Comparison of ENCODE assay signal across 11 cellular contexts in genomic region chr6:14513726-14514125, GRCh38.
DNase-seq lines count a peak whose midpoint lies in the region; ATAC-seq, FAIRE-seq and TF ChIP-seq lines count a peak whose summit lies in the region.
"Had no signal": no experiment of that assay in that cellular context is flagged by ENCODE, and none has a peak within 500 bp of the region (broad histone marks: within the 10 kb centered on the region; RNA-seq: fewer than 3 reads in every experiment).

No MANE protein-coding gene starts in this region.

- H4K5ac ChIP-seq in mesendoderm (ENCODE audit: low read length), result no peak overlapping the region

- H3K4ac ChIP-seq in mesendoderm (ENCODE audit: low read depth, low read length), result no peak overlapping the region

- no peak for ATAC-seq in HG03460 (IDR thresholded peaks at IDR 0.05; ENCODE audit: unreplicated experiment)

- H2BK5ac ChIP-seq in mesendoderm (ENCODE audit: low read length), result no peak overlapping the region

- no peaks in the 10 kb centered on the region for H3K79me2 ChIP-seq in mesendoderm (ENCODE audit: control insufficient read depth, insufficient read depth, low read length)

- H2BK120ac ChIP-seq in mesendoderm (ENCODE audit: low read depth, low read length), result no peak overlapping the region

- H3K4me3 ChIP-seq in BLaER1 treated with 17β-estradiol and CSF1 and Interleukin-3, amounts not matched to agents 10 nM and 100 nM, result no peak overlapping the region
- H3K4me3 ChIP-seq in SK-N-MC (no peak overlapping the region), mesendoderm (ENCODE audit: low read length) (no peak overlapping the region), HAP-1 (no peak overlapping the region)

- H2BK15ac ChIP-seq in mesendoderm (replicated peaks; ENCODE audit: low read depth), result no peak overlapping the region

- H3K23ac ChIP-seq in mesendoderm (ENCODE audit: low read length), result no peak overlapping the region

- H3K9me3 ChIP-seq in BLaER1 treated with 17β-estradiol and CSF1 and Interleukin-3, amounts not matched to agents 10 nM and 100 nM (replicated peaks in 1 of 11), result peaks cover 0 to 23% (median 0%) of the 10 kb centered on the region in 11 experiments; a peak in 9 of 22 replicates
- H3K9me3 ChIP-seq in SK-N-MC (ENCODE audit: low read depth, low read length) (no peaks in the 10 kb centered on the region), HAP-1 (no peaks in the 10 kb centered on the region)

- no peak overlapping the region for H3K18ac ChIP-seq in mesendoderm (ENCODE audit: low read length)

- no peak overlapping the region for H2AK5ac ChIP-seq in mesendoderm (ENCODE audit: low read length)

- no peak overlapping the region for H3K9ac ChIP-seq in BLaER1 treated with 17β-estradiol and CSF1 and Interleukin-3, amounts not matched to agents 10 nM and 100 nM
- H3K9ac ChIP-seq in SK-N-MC (ENCODE audit: insufficient read length) (no peak overlapping the region), mesendoderm (ENCODE audit: low read length) (no peak overlapping the region)
- H3K9ac ChIP-seq: KMS-11 had no signal

- no peaks in the 10 kb centered on the region for H3K27me3 ChIP-seq in BLaER1 treated with 17β-estradiol and CSF1 and Interleukin-3, amounts not matched to agents 10 nM and 100 nM
- H3K27me3 ChIP-seq in mesendoderm (ENCODE audit: insufficient read depth, low read length, poor library complexity), result no peaks in the 10 kb centered on the region
- H3K27me3 ChIP-seq in HAP-1 (ENCODE audit: low read depth), result no peaks in the 10 kb centered on the region

- in situ Hi-C loops in HAP-1 (cut with MboI; ENCODE audit: low sequenced_read_pairs), result no loop called here

- TF ChIP-seq POLR2A in H54 (IDR thresholded peaks at IDR 0.05; ENCODE audit: low read depth, low read length), result no peak

- no peaks in the 10 kb centered on the region for H3K36me3 ChIP-seq in BLaER1 treated with 17β-estradiol and CSF1 and Interleukin-3, amounts not matched to agents 10 nM and 100 nM
- H3K36me3 ChIP-seq in SK-N-MC (ENCODE audit: insufficient read depth, low read length) (no peaks in the 10 kb centered on the region), mesendoderm (ENCODE audit: control insufficient read depth, insufficient read depth, low read length) (no peaks in the 10 kb centered on the region), HAP-1 (replicated peaks) (no peaks in the 10 kb centered on the region)

- no CpG with 5 or more reads among the region's 3 CpGs for WGBS in mesendoderm (ENCODE audit: extremely low coverage, insufficient coverage, low lambda C conversion rate)

- H3K27ac ChIP-seq in BLaER1 treated with 17β-estradiol and CSF1 and Interleukin-3, amounts not matched to agents 10 nM and 100 nM, result no peak overlapping the region
- H3K27ac ChIP-seq in SK-N-MC, result peak overlapping the region; percentile 48; the same call in 1 of the 2 replicates
- H3K27ac ChIP-seq in mesendoderm (ENCODE audit: low read depth, low read length), result no peak overlapping the region
- H3K27ac ChIP-seq: KMS-11 had no signal

- H3K79me1 ChIP-seq in mesendoderm (ENCODE audit: low read length), result no peaks in the 10 kb centered on the region

- no peak overlapping the region for H4K8ac ChIP-seq in mesendoderm (ENCODE audit: low read depth, low read length)

- H3K56ac ChIP-seq in mesendoderm (ENCODE audit: low read length), result no peak overlapping the region

- peak overlapping the region in 8 of 11 experiments; percentile 15 to 66 (median 54); a peak in 15 of 22 replicates for H3K4me2 ChIP-seq in BLaER1 treated with 17β-estradiol and CSF1 and Interleukin-3, amounts not matched to agents 10 nM and 100 nM
- H3K4me2 ChIP-seq in mesendoderm (ENCODE audit: low read length), result no peak overlapping the region
- H3K4me2 ChIP-seq: KMS-11 had no signal

- no peak for DNase-seq in SK-N-MC (ENCODE audit: low read depth, low spot score)
- peak; percentile 2 for DNase-seq in mesendoderm
- DNase-seq in HAP-1 (ENCODE audit: low spot score in 2 of 2), result no peak
- no peak for DNase-seq in SW 1271 (lab: John Stamatoyannopoulos, UW)
- DNase-seq in H54 (ENCODE audit: insufficient read length, low spot score), result no peak
- DNase-seq: CD4-positive, CD25-positive, alpha-beta regulatory T cell; DMS53 had no signal

- FAIRE-seq in H54 (lab: Jason Lieb, UNC), result no peak
- FAIRE-seq: A204.1 had no signal

- peaks cover 0 to 18% (median 14%) of the 10 kb centered on the region in 10 experiments; a peak in 12 of 20 replicates for H3K4me1 ChIP-seq in BLaER1 treated with 17β-estradiol and CSF1 and Interleukin-3, amounts not matched to agents 10 nM and 100 nM
- no peaks in the 10 kb centered on the region for H3K4me1 ChIP-seq in mesendoderm (ENCODE audit: control insufficient read depth, low read depth, low read length)
- no peaks in the 10 kb centered on the region; the same call in 1 of the 2 replicates for H3K4me1 ChIP-seq in HAP-1

- no peaks in the 10 kb centered on the region for H4K20me1 ChIP-seq in BLaER1 treated with 17β-estradiol and CSF1 and Interleukin-3, amounts not matched to agents 10 nM and 100 nM
